In the genomic region with DNA sequence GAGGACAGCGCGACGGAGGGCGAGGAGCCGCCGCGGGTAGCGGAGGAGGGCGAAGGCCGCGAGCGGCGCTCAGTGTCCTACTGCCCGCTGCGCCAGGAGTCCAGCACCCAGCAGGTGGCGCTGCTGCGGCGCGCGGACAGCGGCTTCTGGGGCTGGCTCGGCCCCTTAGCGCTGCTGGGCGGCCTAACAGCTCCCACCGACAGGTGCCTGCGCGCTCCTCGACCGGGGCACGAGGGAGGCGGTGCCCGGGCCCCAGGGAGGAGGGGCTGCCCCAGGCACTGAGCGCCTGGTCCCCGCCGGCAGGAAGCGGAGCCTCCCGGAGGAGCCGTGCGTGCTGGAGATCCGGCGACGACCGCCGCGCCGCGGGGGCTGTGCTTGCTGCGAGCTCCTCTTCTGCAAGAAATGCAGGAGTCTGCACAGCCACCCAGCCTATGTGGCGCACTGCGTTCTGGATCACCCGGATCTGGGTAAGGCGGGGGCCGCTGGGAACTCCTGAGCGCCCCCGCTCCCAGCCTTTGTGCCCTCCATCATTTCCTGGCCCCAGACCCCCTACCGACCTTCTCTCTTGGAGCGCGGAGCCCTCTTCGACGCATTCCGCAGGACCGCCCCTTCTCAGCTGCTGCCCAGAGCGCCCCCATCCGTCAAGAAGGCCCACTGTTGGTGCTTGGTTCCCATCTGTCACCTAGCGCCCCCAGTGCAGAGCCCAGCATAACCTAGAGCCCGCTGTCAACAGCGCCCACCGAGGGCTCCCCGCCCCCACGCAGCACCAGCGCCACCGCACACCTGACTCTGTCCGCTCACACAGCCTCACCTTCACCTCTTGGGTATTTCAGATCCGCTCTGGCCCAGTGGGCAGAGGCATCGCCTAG, we compare ENCODE assay signal across 8 cellular contexts. TPM values are rescaled to one million over a fixed set of nuclear protein-coding genes. Genes with fewer than 3 reads are reported as not detected.
DNase-seq lines count a peak whose midpoint lies in the region; ATAC-seq and TF ChIP-seq lines count a peak whose summit lies in the region.

No MANE protein-coding gene starts in this region.

- no peaks in the 10 kb centered on the region for H3K27me3 Mint-ChIP-seq in activated CD4-positive, alpha-beta T cell treated with anti-CD3 and anti-CD28 coated beads for 36 hours
- H3K27me3 Mint-ChIP-seq in chondrocyte (ENCODE audit: low read depth) = peaks cover 1% of the 10 kb centered on the region

- TF ChIP-seq CTCF in AG09319 (IDR thresholded peaks at IDR 0.05; ENCODE audit: low read depth, low read length) = peak; percentile 82
- TF ChIP-seq CTCF in chondrocyte (IDR thresholded peaks at IDR 0.05) = peak; percentile 91

- CTCF ChIA-PET in activated CD4-positive, alpha-beta T cell treated with anti-CD3 and anti-CD28 coated beads for 36 hours (lab: Charles Lee) = interaction anchor here (0.6 to 5.8 kb wide), 53 partner anchors 9 to 741 kb away, joined by 3 to 123 read pairs (median 4); partner anchors contain the start of genes MMP28, PEX12, RASL10B and SLFN11

- H3K4me3 Mint-ChIP-seq in activated CD4-positive, alpha-beta T cell treated with anti-CD3 and anti-CD28 coated beads for 36 hours = peak overlapping the region; percentile 80
- peak overlapping the region; percentile 75 for H3K4me3 Mint-ChIP-seq in chondrocyte (ENCODE audit: unreplicated experiment)

- POLR2A ChIA-PET in activated CD4-positive, alpha-beta T cell treated with anti-CD3 and anti-CD28 coated beads for 36 hours (lab: Charles Lee) = interaction anchor here (0.8 to 3.1 kb wide), 3 partner anchors 31 to 83 kb away, joined by 3 to 37 read pairs (median 3); partner anchors contain the start of genes MMP28 and TAF15

- DNase-seq in AG09319 (ENCODE audit: extremely low read depth, low read depth) (no peak), NCI-H446 treated with DMSO at 0.1 percent for 48 hours (lab: John Stamatoyannopoulos, UW) (peak; percentile 44), chondrocyte (ENCODE audit: low spot score) (no peak), left colon (peak; percentile 85 to 93)
- peak; percentile 93 for DNase-seq in activated CD4-positive, alpha-beta T cell treated with anti-CD3 and anti-CD28 coated beads for 36 hours
- DNase-seq in stimulated activated CD4-positive, alpha-beta T cell treated with anti-CD3 and anti-CD28 coated beads, Interleukin-1b, Interleukin-23, amount 100 ng/mL, for 24 hours (ENCODE audit: low read depth in 4 of 4, low spot score in 1 of 4) = peak; percentile 67 to 80 (median 72)

- peak overlapping the region; percentile 70 for H3K27ac Mint-ChIP-seq in activated CD4-positive, alpha-beta T cell treated with anti-CD3 and anti-CD28 coated beads for 36 hours
- peak overlapping the region; percentile 57 for H3K27ac Mint-ChIP-seq in chondrocyte (ENCODE audit: unreplicated experiment)

- ATAC-seq in GM19035 (IDR thresholded peaks at IDR 0.05; ENCODE audit: unreplicated experiment) (peak; percentile 82), HG03354 (IDR thresholded peaks at IDR 0.05; ENCODE audit: poor library complexity, severe bottlenecking, unreplicated experiment) (peak; percentile 88), left colon (peak; percentile 88)
- ATAC-seq in activated CD4-positive, alpha-beta T cell treated with anti-CD3 and anti-CD28 coated beads for 36 hours = peak; percentile 95

- peaks cover 9% of the 10 kb centered on the region for H3K4me1 Mint-ChIP-seq in activated CD4-positive, alpha-beta T cell treated with anti-CD3 and anti-CD28 coated beads for 36 hours
- H3K4me1 Mint-ChIP-seq in chondrocyte (ENCODE audit: low read depth) = peaks cover 21% of the 10 kb centered on the region

- intact Hi-C loops in activated CD4-positive, alpha-beta T cell treated with anti-CD3 and anti-CD28 coated beads for 36 hours (cut with DNase I, micrococcal nuclease) = loop anchor here (1.0 kb wide), 3 partner anchors 40 to 166 kb away; partner anchors contain the start of genes TAF15 (in 2 of the 2) and RDM1 (in 1 of the 2)
- intact Hi-C loops in left colon (cut with DNase I, micrococcal nuclease) = loop anchor here (2.0 to 5.0 kb wide), 2 partner anchors 40 to 43 kb away; partner anchors contain the start of gene TAF15 (in 1 of the 2)

- H3K9me3 Mint-ChIP-seq in activated CD4-positive, alpha-beta T cell treated with anti-CD3 and anti-CD28 coated beads for 36 hours (ENCODE audit: low read depth) = no peaks in the 10 kb centered on the region
- no peaks in the 10 kb centered on the region for H3K9me3 Mint-ChIP-seq in chondrocyte (ENCODE audit: low read depth)

- H3K36me3 Mint-ChIP-seq in activated CD4-positive, alpha-beta T cell treated with anti-CD3 and anti-CD28 coated beads for 36 hours (ENCODE audit: low read depth) = no peaks in the 10 kb centered on the region
- no peaks in the 10 kb centered on the region for H3K36me3 Mint-ChIP-seq in chondrocyte (ENCODE audit: low read depth)

RNA-seq across cellular contexts. Expression of gene C17orf50, which starts 3.7 kb away (rescaled TPM):
- total RNA-seq in activated CD4-positive, alpha-beta T cell treated with anti-CD3 and anti-CD28 coated beads for 36 hours = not detected
- total RNA-seq in chondrocyte (not detected in 3 replicates), left colon (not detected)

RNA-seq across cellular contexts. Expression of gene GAS2L2, which starts 11.3 kb away (rescaled TPM):
- under 1 TPM in 1 of 2 experiments, not detected in 1; 0.07 TPM for total RNA-seq in activated CD4-positive, alpha-beta T cell treated with anti-CD3 and anti-CD28 coated beads for 36 hours
- total RNA-seq in chondrocyte (not detected in 3 replicates), left colon (under 1 TPM in 1 of 2 donors, not detected in 1; 0.08 TPM)

RNA-seq across cellular contexts. Expression of gene MMP28, which starts 31.1 kb away (rescaled TPM):
- under 1 TPM in 1 of 2 experiments, not detected in 1; 0.09 TPM for total RNA-seq in activated CD4-positive, alpha-beta T cell treated with anti-CD3 and anti-CD28 coated beads for 36 hours
- 5.1 to 8.6 TPM (median 7.9 TPM) in 3 replicates for total RNA-seq in chondrocyte
- 10 to 100 TPM; 62.7 to 83.0 TPM for total RNA-seq in left colon

RNA-seq across cellular contexts. Expression of gene RASL10B, which starts 32.9 kb away (rescaled TPM):
- 1 to 10 TPM; 2.7 to 4.0 TPM for total RNA-seq in activated CD4-positive, alpha-beta T cell treated with anti-CD3 and anti-CD28 coated beads for 36 hours
- 8.4 to 21.3 TPM (median 19.1 TPM) in 3 replicates for total RNA-seq in chondrocyte
- total RNA-seq in left colon = under 1 TPM in 1 of 2 donors, not detected in 1; 0.31 TPM

RNA-seq across cellular contexts. Expression of gene TAF15, which starts 44.9 kb away (rescaled TPM):
- 100 to 1,000 TPM; 316 to 330 TPM for total RNA-seq in activated CD4-positive, alpha-beta T cell treated with anti-CD3 and anti-CD28 coated beads for 36 hours
- total RNA-seq in chondrocyte = 123 to 168 TPM (median 135 TPM) in 3 replicates
- total RNA-seq in left colon = 100 to 1,000 TPM; 112 to 143 TPM

Comparison
In these comparisons a context has a peak if more than half of its experiments do, and no peak if none do; other contexts are left out.
1. DNase-seq: peak in NCI-H446 treated with DMSO at 0.1 percent for 48 hours (single experiment), activated CD4-positive, alpha-beta T cell treated with anti-CD3 and anti-CD28 coated beads for 36 hours (single experiment), left colon (2 of 2) and stimulated activated CD4-positive, alpha-beta T cell treated with anti-CD3 and anti-CD28 coated beads, Interleukin-1b, Interleukin-23, amount 100 ng/mL, for 24 hours (4 of 4); none in AG09319 (single experiment) and chondrocyte (single experiment).
2. Peak in every context shown above with its lines, with median percentiles within 50 percentile points of each other: ATAC-seq.